ENCODE assay signal across 17 cellular contexts in the genomic region with DNA sequence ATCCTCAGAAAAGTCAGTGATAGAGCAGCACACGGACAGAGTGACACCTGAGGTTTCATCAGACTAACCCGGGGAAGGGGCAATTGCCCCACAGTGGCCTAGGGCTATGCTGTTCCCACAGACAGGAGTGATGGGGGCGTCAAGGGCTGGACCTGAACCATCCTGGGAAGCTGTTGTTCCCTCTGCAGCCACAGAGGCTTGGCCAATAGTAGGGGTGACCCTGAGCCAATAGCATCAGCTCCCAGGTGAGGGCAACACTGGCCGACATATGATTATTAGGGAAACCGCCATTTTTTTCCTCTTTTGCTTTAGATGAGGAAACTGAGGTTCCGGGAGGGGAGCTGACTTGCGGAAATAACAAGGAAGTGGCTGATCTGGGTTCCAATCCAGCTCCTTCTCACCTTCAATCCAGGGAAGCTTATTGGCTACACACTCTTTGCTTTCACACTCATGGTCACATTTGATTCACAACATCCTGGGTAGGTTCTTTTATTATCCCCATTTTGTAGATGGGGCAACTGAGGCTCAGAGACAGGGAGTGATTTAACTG.
DNase-seq lines count a peak whose midpoint lies in the region; ATAC-seq, FAIRE-seq and TF ChIP-seq lines count a peak whose summit lies in the region.
"Had no signal": no experiment of that assay in that cellular context is flagged by ENCODE, and none has a peak within 500 bp of the region (broad histone marks: within the 10 kb centered on the region; RNA-seq: fewer than 3 reads in every experiment).

No MANE protein-coding gene starts in this region.

- H3K18ac ChIP-seq in neuronal stem cell (ENCODE audit: low read length), result peak overlapping the region; percentile 22

- no peak for TF ChIP-seq EP300 in K562 (IDR thresholded peaks at IDR 0.05; ENCODE audit: low read length)

- H3K27ac Mint-ChIP-seq in T-helper 17 cell, result no peak overlapping the region
- H3K27ac Mint-ChIP-seq: CD4-positive, CD25-positive, alpha-beta regulatory T cell; CD8-positive, alpha-beta T cell had no signal

- H3K79me2 ChIP-seq in HCT116 (ENCODE audit: insufficient read depth, low read length) (no peaks in the 10 kb centered on the region), K562 (ENCODE audit: control insufficient read depth, insufficient read depth, low read length) (no peaks in the 10 kb centered on the region)

- RAD21 ChIA-PET in HCT116 (lab: Charles Lee; ENCODE audit: low non-redundant PET in 1 of 2, low total read pairs in 2 of 2, uncharacterized antibody in 2 of 2, unreplicated experiment in 2 of 2), result no interaction called here

- H3K4me2 ChIP-seq in HCT116 (ENCODE audit: low read length) (no peak overlapping the region), K562 (ENCODE audit: insufficient read depth, low read length) (no peak overlapping the region), neuronal stem cell (ENCODE audit: insufficient read depth, low read length, poor library complexity, severe bottlenecking) (no peak overlapping the region)

- intact Hi-C loops in HCT116 (cut with micrococcal nuclease) (no loop called here), K562 (cut with micrococcal nuclease) (no loop called here), left ventricle myocardium superior (cut with micrococcal nuclease) (no loop called here)

- no peak overlapping the region for H2AFZ ChIP-seq in HCT116 (ENCODE audit: low read depth, low read length, poor library complexity, severe bottlenecking)
- H2AFZ ChIP-seq in K562 (ENCODE audit: low read depth, low read length), result no peak overlapping the region
- H2AFZ ChIP-seq in neuronal stem cell (ENCODE audit: low read length), result no peak overlapping the region
- H2AFZ ChIP-seq: GM23248 had no signal

- no peak overlapping the region for H2BK120ac ChIP-seq in neuronal stem cell (ENCODE audit: low read depth, low read length)

- H4K20me1 ChIP-seq in HCT116 (ENCODE audit: insufficient read depth) (no peaks in the 10 kb centered on the region), K562 (replicated peaks; ENCODE audit: control insufficient read depth, insufficient read depth, low read length) (0 out of 2 replicates have a peak, but pooled peaks cover 5% of the 10 kb centered on the region)

- H2AK5ac ChIP-seq in neuronal stem cell (ENCODE audit: low read depth, low read length), result no peak overlapping the region

- H3K23ac ChIP-seq in neuronal stem cell (ENCODE audit: low read depth, low read length, poor library complexity), result no peak overlapping the region

- H3K9me3 ChIP-seq in HCT116 (ENCODE audit: control insufficient read depth in 1 of 2, insufficient read depth in 1 of 2, low read depth in 1 of 2, low read length in 2 of 2) (no peaks in the 10 kb centered on the region), K562 (replicated peaks; ENCODE audit: control insufficient read depth, insufficient read depth, low read depth, low read length) (no peaks in the 10 kb centered on the region), neuronal stem cell (replicated peaks in 1 of 2; ENCODE audit: control insufficient read depth in 2 of 2, insufficient read depth in 1 of 2, low read depth in 1 of 2, low read length in 2 of 2) (no peaks in the 10 kb centered on the region), T-helper 17 cell (ENCODE audit: control insufficient read depth, low read length, poor library complexity, severe bottlenecking) (no peaks in the 10 kb centered on the region)
- H3K9me3 ChIP-seq: Caco-2, HAP-1 had no signal

- H3K4me3 ChIP-seq in HCT116 (replicated peaks in 1 of 2; ENCODE audit: low read depth in 1 of 2, low read length in 2 of 2) (no peak overlapping the region), K562 (no peak overlapping the region), neuronal stem cell (ENCODE audit: low read length in 2 of 2) (no peak overlapping the region)
- H3K4me3 ChIP-seq: GM23248, HAP-1 had no signal

- H2BK12ac ChIP-seq in neuronal stem cell (ENCODE audit: low read length), result no peak overlapping the region

- DNase-seq in HCT116 (ENCODE audit: low read depth, low spot score), result no peak
- no peak for DNase-seq in K562 (ENCODE audit: extremely low read depth in 1 of 4, low spot score in 3 of 4)
- DNase-seq in neuronal stem cell (ENCODE audit: low spot score), result no peak
- no peak for DNase-seq in T-helper 17 cell
- DNase-seq in T-helper 9 cell, result no peak
- DNase-seq in left ventricle myocardium superior, result no peak
- DNase-seq: C1 segment of cervical spinal cord; Caco-2; CD4-positive, CD25-positive, alpha-beta regulatory T cell; CD8-positive, alpha-beta T cell; DMS153; DND-41; GM23248 had no signal

- H3K14ac ChIP-seq in neuronal stem cell (ENCODE audit: low read length), result no peak overlapping the region

- TF ChIP-seq POLR2A in HCT116 (IDR thresholded peaks at IDR 0.05; ENCODE audit: borderline replicate concordance, extremely low read depth, insufficient read depth, insufficient read length) (no peak), K562 (conservative IDR thresholded peaks at IDR 0.05) (no peak)

- in situ Hi-C loops in K562 (cut with MboI), result no loop called here

- H3K4me1 Mint-ChIP-seq in T-helper 17 cell, result no peaks in the 10 kb centered on the region
- H3K4me1 Mint-ChIP-seq: CD4-positive, CD25-positive, alpha-beta regulatory T cell had no signal

- H4K91ac ChIP-seq in neuronal stem cell (ENCODE audit: low read depth, low read length, poor library complexity), result no peak overlapping the region

- no peaks in the 10 kb centered on the region for H3K79me1 ChIP-seq in neuronal stem cell (ENCODE audit: low read depth, low read length)

- BruUV-seq in HCT116 (replicated peaks; lab: Mats Ljungman, UMichigan) (no TSS peak), K562 (replicated peaks; lab: Mats Ljungman, UMichigan) (no TSS peak)

- no peaks in the 10 kb centered on the region for H3K36me3 Mint-ChIP-seq in T-helper 17 cell (ENCODE audit: low read depth)
- H3K36me3 Mint-ChIP-seq: CD4-positive, CD25-positive, alpha-beta regulatory T cell; CD8-positive, alpha-beta T cell had no signal

- H4K8ac ChIP-seq in neuronal stem cell (ENCODE audit: low read depth, low read length), result no peak overlapping the region

- H3K9ac ChIP-seq in HCT116 (ENCODE audit: low read length) (no peak overlapping the region), K562 (ENCODE audit: insufficient read depth in 1 of 2, low read depth in 2 of 2, low read length in 2 of 2) (no peak overlapping the region), neuronal stem cell (ENCODE audit: low read depth, low read length, poor library complexity) (no peak overlapping the region)
- H3K9ac ChIP-seq: GM23248 had no signal

- H2BK5ac ChIP-seq in neuronal stem cell (ENCODE audit: low read length), result no peak overlapping the region

- H2BK15ac ChIP-seq in neuronal stem cell (ENCODE audit: low read length), result no peak overlapping the region

- TF ChIP-seq CTCF in HCT116 (IDR thresholded peaks at IDR 0.05 in 2 of 3, conservative IDR thresholded peaks at IDR 0.05 in 1 of 3; ENCODE audit: borderline replicate concordance in 1 of 3, insufficient read depth in 1 of 3, low read depth in 2 of 3, low read length in 2 of 3) (no peak), K562 (IDR thresholded peaks at IDR 0.05 in 2 of 3, conservative IDR thresholded peaks at IDR 0.05 in 1 of 3; ENCODE audit: insufficient read depth in 2 of 3, low read depth in 1 of 3, low read length in 3 of 3) (no peak)

- H3K27me3 ChIP-seq in HCT116 (ENCODE audit: insufficient read depth, low read length), result peaks cover 11% of the 10 kb centered on the region
- peaks cover 22 to 48% of the 10 kb centered on the region in 2 experiments for H3K27me3 ChIP-seq in K562 (ENCODE audit: control insufficient read depth in 2 of 2, insufficient read depth in 2 of 2, low read length in 2 of 2)
- peaks cover 0 to 33% (median 0%) of the 10 kb centered on the region in 3 experiments for H3K27me3 ChIP-seq in neuronal stem cell (ENCODE audit: control insufficient read depth in 3 of 3, insufficient read depth in 3 of 3, low read depth in 1 of 3, low read length in 3 of 3)

- POLR2A ChIA-PET in HCT116 (lab: Charles Lee) (no interaction called here), K562 (lab: Yijun Ruan, JAX) (no interaction called here)

- peaks cover 18% of the 10 kb centered on the region for H3K27me3 Mint-ChIP-seq in T-helper 17 cell
- H3K27me3 Mint-ChIP-seq: CD4-positive, CD25-positive, alpha-beta regulatory T cell had no signal

- no peaks in the 10 kb centered on the region for H3K9me2 ChIP-seq in HCT116 (ENCODE audit: insufficient read depth)

- H3K4me1 ChIP-seq in HCT116 (ENCODE audit: control insufficient read depth in 1 of 2, insufficient read depth in 2 of 2, low read length in 2 of 2) (no peaks in the 10 kb centered on the region), K562 (replicated peaks in 1 of 2; ENCODE audit: control insufficient read depth in 2 of 2, insufficient read depth in 2 of 2, low read length in 2 of 2) (no peaks in the 10 kb centered on the region; a peak in 1 of 5 replicates), neuronal stem cell (ENCODE audit: control insufficient read depth in 2 of 2, insufficient read depth in 1 of 2, low read depth in 1 of 2, low read length in 2 of 2) (no peaks in the 10 kb centered on the region)
- H3K4me1 ChIP-seq: Caco-2, HAP-1 had no signal

- H3K36me3 ChIP-seq in HCT116 (ENCODE audit: control insufficient read depth in 1 of 2, insufficient read depth in 2 of 2, low read length in 2 of 2), result no peaks in the 10 kb centered on the region
- no peaks in the 10 kb centered on the region for H3K36me3 ChIP-seq in K562 (ENCODE audit: control insufficient read depth, insufficient read depth, low read length)
- peaks cover 0 to 1% of the 10 kb centered on the region in 2 donors for H3K36me3 ChIP-seq in neuronal stem cell (replicated peaks in 1 of 2; ENCODE audit: control insufficient read depth in 2 of 2, insufficient read depth in 2 of 2, low read length in 2 of 2)
- H3K36me3 ChIP-seq: HAP-1 had no signal

- ATAC-seq in HCT116 (peak; percentile 50; the same call in 1 of the 2 replicates), K562 (no peak), T-helper 17 cell (no peak), left ventricle myocardium superior (no peak)
- ATAC-seq: CD8-positive, alpha-beta T cell had no signal

- FAIRE-seq in K562 (lab: Jason Lieb, UNC), result no peak
- FAIRE-seq: G401.6, GM12892, H54 had no signal

- no peaks in the 10 kb centered on the region for H3K9me1 ChIP-seq in K562 (ENCODE audit: control insufficient read depth, insufficient read depth, low read length)

- no peak overlapping the region for H3K27ac ChIP-seq in HCT116 (ENCODE audit: low read depth, low read length)
- H3K27ac ChIP-seq in K562 (ENCODE audit: extremely low read depth, low read depth, low read length), result no peak overlapping the region
- no peak overlapping the region for H3K27ac ChIP-seq in neuronal stem cell (replicated peaks; ENCODE audit: low read length)
- H3K27ac ChIP-seq: GM23248 had no signal

- no peak overlapping the region for H3K4ac ChIP-seq in neuronal stem cell (ENCODE audit: low read length)

- H3K4me3 Mint-ChIP-seq in T-helper 17 cell, result no peak overlapping the region
- H3K4me3 Mint-ChIP-seq: CD4-positive, CD25-positive, alpha-beta regulatory T cell; CD8-positive, alpha-beta T cell had no signal

- 1% methylated on average over 7 of the region's 7 CpGs for WGBS in K562 (ENCODE audit: insufficient coverage, low coverage, missing lambda C conversion rate)
- no CpG with 5 or more reads among the region's 7 CpGs for WGBS in neuronal stem cell (ENCODE audit: extremely low coverage in 2 of 2, insufficient read length in 2 of 2, insufficient replicate concordance in 1 of 2), 2 donors

- TF ChIP-seq RAD21 in HCT116 (IDR thresholded peaks at IDR 0.05; ENCODE audit: low read depth) (no peak), K562 (CRISPR knock-in tag; conservative IDR thresholded peaks at IDR 0.05 in 1 of 2, IDR thresholded peaks at IDR 0.05 in 1 of 2) (no peak)

- CTCF ChIA-PET in HCT116 (lab: Charles Lee) (no interaction called here), K562 (lab: Yijun Ruan, JAX; ENCODE audit: low intra/inter-chr PET ratio) (no interaction called here)
